Comparison of ENCODE assay signal across 20 cellular contexts in the genomic region with DNA sequence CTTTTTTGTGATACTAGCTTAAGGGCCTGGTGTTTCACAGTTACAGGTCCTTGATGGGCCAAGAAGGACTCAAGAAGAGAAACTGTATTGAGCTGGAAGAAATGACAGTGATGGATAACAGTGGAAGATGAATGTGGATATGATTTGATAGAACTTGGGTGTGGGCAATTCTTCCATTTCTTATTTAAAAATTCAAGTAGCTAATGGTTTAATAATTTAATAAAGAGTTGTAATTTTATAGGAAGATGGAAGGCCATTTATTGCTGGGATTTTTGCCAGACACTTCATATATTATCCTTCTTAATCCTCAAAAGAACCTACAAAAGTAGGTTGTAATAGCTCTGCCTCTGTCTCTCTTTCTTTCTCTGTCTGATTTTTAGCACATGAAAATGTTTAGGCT. TPM values are rescaled to one million over a fixed set of nuclear protein-coding genes. Genes with fewer than 3 reads are reported as not detected.
"Had no signal": no experiment of that assay in that cellular context is flagged by ENCODE, and none has a peak within 500 bp of the region (broad histone marks: within the 10 kb centered on the region; RNA-seq: fewer than 3 reads in every experiment).

No MANE protein-coding gene starts in this region.

- H3K27me3 ChIP-seq: body of pancreas, esophagus muscularis mucosa, neural progenitor cell, testis, upper lobe of right lung had no signal

- H3K9me3 ChIP-seq: body of pancreas, esophagus muscularis mucosa, testis, upper lobe of right lung had no signal

- H3K4me3 ChIP-seq: body of pancreas, coronary artery, esophagus muscularis mucosa, neural progenitor cell, testis, upper lobe of right lung had no signal

- H3K4me1 Mint-ChIP-seq: activated naive CD4-positive, alpha-beta T cell treated with anti-CD3 and anti-CD28 coated beads, Interleukin-2, amount 50 U/mL, for 24 hours; stimulated activated naive CD8-positive, alpha-beta T cell treated with anti-CD3 and anti-CD28 coated beads, Interleukin-15, amount 100 ng/mL, for 72 hours had no signal

- H3K4me3 Mint-ChIP-seq: activated CD4-positive, alpha-beta memory T cell treated with anti-CD3 and anti-CD28 coated beads for 36 hours; activated naive CD4-positive, alpha-beta T cell treated with anti-CD3 and anti-CD28 coated beads, Interleukin-2, amount 50 U/mL, for 24 hours; activated T-cell treated with anti-CD3 and anti-CD28 coated beads, Interleukin-2, amount 50 U/mL, for 4 hours; neural progenitor cell; stimulated activated naive CD8-positive, alpha-beta T cell treated with anti-CD3 and anti-CD28 coated beads, Interleukin-15, amount 100 ng/mL, for 72 hours had no signal

- ATAC-seq: activated T-cell treated with anti-CD3 and anti-CD28 coated beads, Interleukin-2, amount 50 U/mL, for 4 hours; stimulated activated naive CD8-positive, alpha-beta T cell treated with anti-CD3 and anti-CD28 coated beads, Interleukin-15, amount 100 ng/mL, for 72 hours had no signal

- H3K27ac ChIP-seq: body of pancreas, coronary artery, esophagus muscularis mucosa, neural progenitor cell, testis, upper lobe of right lung, WERI-Rb-1 had no signal

- H3K27ac Mint-ChIP-seq: activated CD4-positive, alpha-beta memory T cell treated with anti-CD3 and anti-CD28 coated beads for 36 hours; activated naive CD4-positive, alpha-beta T cell treated with anti-CD3 and anti-CD28 coated beads, Interleukin-2, amount 50 U/mL, for 24 hours; stimulated activated naive CD8-positive, alpha-beta T cell treated with anti-CD3 and anti-CD28 coated beads, Interleukin-15, amount 100 ng/mL, for 72 hours had no signal

- H2AFZ ChIP-seq: neural progenitor cell had no signal

- H3K36me3 ChIP-seq: esophagus muscularis mucosa, neural progenitor cell, upper lobe of right lung, WERI-Rb-1 had no signal

- H3K9ac ChIP-seq: neural progenitor cell had no signal

- H3K27me3 Mint-ChIP-seq: activated naive CD4-positive, alpha-beta T cell treated with anti-CD3 and anti-CD28 coated beads, Interleukin-2, amount 50 U/mL, for 24 hours had no signal

- H3K4me2 ChIP-seq: neural progenitor cell had no signal

- H3K4me1 ChIP-seq: body of pancreas, neural progenitor cell, testis, upper lobe of right lung had no signal

- H3K36me3 Mint-ChIP-seq: activated CD4-positive, alpha-beta memory T cell treated with anti-CD3 and anti-CD28 coated beads for 36 hours; activated naive CD4-positive, alpha-beta T cell treated with anti-CD3 and anti-CD28 coated beads, Interleukin-2, amount 50 U/mL, for 24 hours; neural progenitor cell had no signal

- DNase-seq: activated CD4-positive, alpha-beta memory T cell treated with anti-CD3 and anti-CD28 coated beads for 36 hours; activated effector memory CD4-positive, alpha-beta T cell treated with anti-CD3 and anti-CD28 coated beads, Interleukin-2, amount 50 U/mL, for 16 hours; activated T-cell treated with anti-CD3 and anti-CD28 coated beads, Interleukin-2, amount 50 U/mL, for 4 hours; central memory CD4-positive, alpha-beta T cell; hypothalamus; left ventricle myocardium superior; midbrain; stimulated activated CD4-positive, alpha-beta T cell treated with anti-CD3 and anti-CD28 coated beads, Interleukin-1b, Interleukin-23, amount 100 ng/mL, for 48 hours; stimulated activated naive CD8-positive, alpha-beta T cell treated with anti-CD3 and anti-CD28 coated beads, Interleukin-15, amount 100 ng/mL, for 72 hours; testis; upper lobe of right lung; WERI-Rb-1 had no signal

- H3K9me3 Mint-ChIP-seq: activated CD4-positive, alpha-beta memory T cell treated with anti-CD3 and anti-CD28 coated beads for 36 hours; activated naive CD4-positive, alpha-beta T cell treated with anti-CD3 and anti-CD28 coated beads, Interleukin-2, amount 50 U/mL, for 24 hours; activated T-cell treated with anti-CD3 and anti-CD28 coated beads, Interleukin-2, amount 50 U/mL, for 4 hours; stimulated activated naive CD8-positive, alpha-beta T cell treated with anti-CD3 and anti-CD28 coated beads, Interleukin-15, amount 100 ng/mL, for 72 hours had no signal

RNA-seq across cellular contexts. Expression of gene AKR1B10, which starts 47.2 kb away (rescaled TPM):
- total RNA-seq: activated CD4-positive, alpha-beta memory T cell treated with anti-CD3 and anti-CD28 coated beads for 36 hours; glomerular endothelial cell; kidney epithelial cell; osteocyte; upper lobe of right lung had no signal
